Comparison of ENCODE assay signal across 8 cellular contexts in the genomic region with DNA sequence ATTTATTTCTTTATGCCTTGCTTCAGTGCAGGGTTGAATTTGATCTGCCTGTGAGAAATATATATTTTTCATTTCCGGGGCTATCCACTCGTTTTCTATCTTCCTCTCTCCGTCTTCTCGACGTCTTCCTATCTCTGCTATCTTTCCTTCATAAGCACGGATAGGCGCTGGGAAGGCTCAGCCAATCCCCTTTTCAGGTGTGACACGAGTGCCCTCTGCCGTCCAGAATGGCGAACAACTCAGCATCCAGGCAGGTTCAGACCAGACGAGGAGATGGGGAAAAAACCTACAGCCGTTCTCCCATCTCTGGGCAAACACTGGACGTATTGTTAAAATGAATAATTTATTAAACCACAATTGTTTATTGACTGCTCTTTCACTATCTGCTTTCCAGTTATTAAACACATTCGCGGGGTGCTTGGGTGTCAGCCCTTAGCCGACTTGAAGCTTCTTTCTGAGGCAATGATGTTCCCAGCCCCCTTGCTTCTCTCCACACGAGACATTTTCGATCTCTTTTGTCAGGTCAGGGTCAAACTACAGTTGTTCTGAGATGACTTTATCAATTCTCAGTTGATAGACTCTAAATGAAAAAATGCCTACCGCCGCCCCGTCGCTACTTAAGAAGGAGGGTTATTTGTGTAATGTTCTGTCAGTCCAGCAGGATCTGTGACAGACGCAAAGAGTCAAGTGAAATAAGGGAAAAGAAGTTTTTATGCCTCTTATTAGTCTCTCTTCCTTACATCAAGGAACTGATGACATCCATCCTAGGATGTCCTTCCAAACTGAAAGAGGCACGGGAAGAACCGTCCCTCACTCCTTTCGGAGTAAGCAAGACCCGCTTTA.
DNase-seq lines count a peak whose midpoint lies in the region; ATAC-seq, FAIRE-seq and TF ChIP-seq lines count a peak whose summit lies in the region.

No MANE protein-coding gene starts in this region.

- H3F3A ChIP-seq in MM.1S (ENCODE audit: insufficient read depth, low read length) = no peaks in the 10 kb centered on the region
- H3F3A ChIP-seq in SK-N-SH (replicated peaks; ENCODE audit: insufficient read depth) = no peaks in the 10 kb centered on the region

- TF ChIP-seq RAD21 in SK-N-SH (IDR thresholded peaks at IDR 0.05; ENCODE audit: low read length) = peak; percentile 97
- peak; percentile 63 for TF ChIP-seq RAD21 in HepG2 (CRISPR knock-in tag; IDR thresholded peaks at IDR 0.05)

- H3K9me3 ChIP-seq in MM.1S (replicated peaks; ENCODE audit: insufficient read depth, low read length) (no peaks in the 10 kb centered on the region), SK-N-SH (no peaks in the 10 kb centered on the region), colonic mucosa (no peaks in the 10 kb centered on the region), HepG2 (ENCODE audit: low read length) (no peaks in the 10 kb centered on the region)

- in situ Hi-C loops in Caki2 (cut with HindIII; ENCODE audit: low pct_unique_long_range_greater_than_20kb, low sequenced_read_pairs) (no loop called here), HepG2 (cut with HindIII; ENCODE audit: extremely low pct_ligation_motif_present, low pct_unique_long_range_greater_than_20kb) (no loop called here)

- H3K4me1 ChIP-seq in MM.1S (ENCODE audit: low read length) = no peaks in the 10 kb centered on the region
- peaks cover 0 to 28% of the 10 kb centered on the region in 2 experiments; a peak in 2 of 4 replicates for H3K4me1 ChIP-seq in SK-N-SH (ENCODE audit: control insufficient read depth in 1 of 2, insufficient read depth in 2 of 2, low read depth in 1 of 2, low read length in 1 of 2)
- no peaks in the 10 kb centered on the region for H3K4me1 ChIP-seq in colonic mucosa
- no peaks in the 10 kb centered on the region for H3K4me1 ChIP-seq in HepG2 (ENCODE audit: insufficient read depth, low read length)

- H3K36me3 ChIP-seq in MM.1S (replicated peaks; ENCODE audit: insufficient read depth, low read length) (no peaks in the 10 kb centered on the region), SK-N-SH (replicated peaks in 1 of 2; ENCODE audit: control insufficient read depth in 1 of 2, insufficient read depth in 2 of 2, low read length in 1 of 2) (no peaks in the 10 kb centered on the region), colonic mucosa (no peaks in the 10 kb centered on the region), HepG2 (replicated peaks in 1 of 2; ENCODE audit: control insufficient read depth in 1 of 2, insufficient read depth in 2 of 2, low read length in 2 of 2) (no peaks in the 10 kb centered on the region)

- CTCF ChIA-PET in SK-N-SH (lab: Yijun Ruan, JAX) (interaction anchor here (0.6 to 4.6 kb wide), 16 partner anchors 9 to 1026 kb away, joined by 3 to 25 read pairs (median 4); no protein-coding TSS in a partner anchor), HepG2 (lab: Yijun Ruan, JAX; ENCODE audit: low intra/inter-chr PET ratio, low total read pairs) (interaction anchor here (0.6 kb wide), 1 partner anchor 821 kb away, joined by 3 read pairs; no protein-coding TSS in a partner anchor)

- 42% methylated on average over 27 of the region's 27 CpGs for WGBS in SK-N-SH (ENCODE audit: low lambda C conversion rate)
- WGBS in HepG2 (ENCODE audit: low lambda C conversion rate) = 26% methylated on average over 27 of the region's 27 CpGs

- H3K27ac ChIP-seq in MM.1S (ENCODE audit: low read length) = no peak overlapping the region
- H3K27ac ChIP-seq in SK-N-SH (ENCODE audit: low read depth in 2 of 2, low read length in 1 of 2) = peak overlapping the region in 1 of 2 experiments; percentile 29; a peak in 1 of 4 replicates
- H3K27ac ChIP-seq in colonic mucosa = no peak overlapping the region
- no peak overlapping the region for H3K27ac ChIP-seq in HepG2 (ENCODE audit: extremely low read length, insufficient read depth, low read length)

- TF ChIP-seq EP300 in SK-N-SH (IDR thresholded peaks at IDR 0.05; ENCODE audit: borderline replicate concordance in 1 of 2, low read depth in 1 of 2, low read length in 1 of 2) (no peak), HepG2 (IDR thresholded peaks at IDR 0.05; ENCODE audit: low read depth in 2 of 2, low read length in 2 of 2) (no peak), HepG2 (CRISPR knock-in tag; IDR thresholded peaks at IDR 0.05; ENCODE audit: borderline replicate concordance) (no peak)

- H3K27me3 ChIP-seq in MM.1S (replicated peaks; ENCODE audit: insufficient read depth, low read length) (no peaks in the 10 kb centered on the region), SK-N-SH (ENCODE audit: insufficient read depth) (no peaks in the 10 kb centered on the region), colonic mucosa (no peaks in the 10 kb centered on the region), HepG2 (ENCODE audit: control insufficient read depth in 1 of 2, insufficient read depth in 2 of 2, low read length in 2 of 2) (no peaks in the 10 kb centered on the region)

- TF ChIP-seq CTCF in MM.1S (IDR thresholded peaks at IDR 0.05; ENCODE audit: low read length) (peak; percentile 66), SK-N-SH (IDR thresholded peaks at IDR 0.05) (peak; percentile 82), colonic mucosa (IDR thresholded peaks at IDR 0.05) (peak; percentile 61), HepG2 (CRISPR knock-in tag; IDR thresholded peaks at IDR 0.05) (peak; percentile 87)

- TF ChIP-seq POLR2A in HepG2 (IDR thresholded peaks at IDR 0.05; ENCODE audit: insufficient read depth in 1 of 2, low read depth in 2 of 2, low read length in 2 of 2) = no peak

- no peak overlapping the region for H2AFZ ChIP-seq in MM.1S (ENCODE audit: low read length)
- H2AFZ ChIP-seq in SK-N-SH (ENCODE audit: low read depth) = no peak overlapping the region
- H2AFZ ChIP-seq in HepG2 (ENCODE audit: low read length) = no peak overlapping the region

- H3K9ac ChIP-seq in MM.1S (ENCODE audit: low read length) = no peak overlapping the region
- no peak overlapping the region for H3K9ac ChIP-seq in SK-N-SH
- H3K9ac ChIP-seq in colonic mucosa (ENCODE audit: low read depth in 2 of 2, low read length in 2 of 2) = no peak overlapping the region
- H3K9ac ChIP-seq in HepG2 (ENCODE audit: insufficient read depth, low read depth, low read length) = no peak overlapping the region

- POLR2A ChIA-PET in SK-N-SH (lab: Yijun Ruan, JAX) = no interaction called here
- POLR2A ChIA-PET in HepG2 (lab: Yijun Ruan, JAX) = no interaction called here

- BruUV-seq in HepG2 (replicated peaks; lab: Mats Ljungman, UMichigan) = no TSS peak

- H3K9me2 ChIP-seq in MM.1S (replicated peaks; ENCODE audit: insufficient read depth, low read length) (no peaks in the 10 kb centered on the region), SK-N-SH (no peaks in the 10 kb centered on the region)

- ATAC-seq in GM19463 (IDR thresholded peaks at IDR 0.05; ENCODE audit: unreplicated experiment) (peak; percentile 93), HepG2 (peak; percentile 99), HG02970 (IDR thresholded peaks at IDR 0.05; ENCODE audit: low FRiP score, unreplicated experiment) (no peak)

- no peak overlapping the region for H3K4me2 ChIP-seq in MM.1S (ENCODE audit: low read depth, low read length)
- H3K4me2 ChIP-seq in SK-N-SH = peak overlapping the region; percentile 32; the same call in 1 of the 2 replicates
- H3K4me2 ChIP-seq in HepG2 (ENCODE audit: low read depth, low read length) = no peak overlapping the region

- no peak overlapping the region for H3K4me3 ChIP-seq in MM.1S (ENCODE audit: low read length)
- peak overlapping the region in 1 of 2 experiments; percentile 30; a peak in 1 of 4 replicates for H3K4me3 ChIP-seq in SK-N-SH (ENCODE audit: low read depth in 2 of 2, low read length in 1 of 2)
- no peak overlapping the region for H3K4me3 ChIP-seq in colonic mucosa
- no peak overlapping the region for H3K4me3 ChIP-seq in HepG2 (replicated peaks in 1 of 3; ENCODE audit: insufficient read depth in 1 of 3, low read depth in 2 of 3, low read length in 3 of 3)

- peak; percentile 64 for DNase-seq in Caki2 (ENCODE audit: low read depth)
- DNase-seq in MM.1S = peak; percentile 46
- peak; percentile 54 for DNase-seq in SK-N-SH
- DNase-seq in colonic mucosa = peak; percentile 69
- peak; percentile 49 for DNase-seq in HepG2 (ENCODE audit: low spot score)
- peak in 2 of 3 donors; percentile 16 to 24 for DNase-seq in stimulated activated CD4-positive, alpha-beta T cell treated with anti-CD3 and anti-CD28 coated beads, TNF-alpha, amount 100 ng/mL, for 48 hours (ENCODE audit: low read depth in 3 of 3)

- intact Hi-C loops in colonic mucosa (cut with DNase I) (no loop called here), HepG2 (cut with micrococcal nuclease; ENCODE audit: unreplicated experiment) (loop anchor here (2.0 to 5.0 kb wide), 5 partner anchors 19 to 1187 kb away; no protein-coding TSS in a partner anchor)

- no peaks in the 10 kb centered on the region for H3K79me2 ChIP-seq in MM.1S (ENCODE audit: low read length)
- H3K79me2 ChIP-seq in SK-N-SH (ENCODE audit: insufficient read depth) = no peaks in the 10 kb centered on the region
- no peaks in the 10 kb centered on the region for H3K79me2 ChIP-seq in HepG2 (ENCODE audit: insufficient read depth, low read length)

- FAIRE-seq in HepG2 (lab: Jason Lieb, UNC) = peak; percentile 82

- no peaks in the 10 kb centered on the region for H4K20me1 ChIP-seq in MM.1S (ENCODE audit: insufficient read depth, low read length)
- H4K20me1 ChIP-seq in SK-N-SH (ENCODE audit: insufficient read depth) = no peaks in the 10 kb centered on the region
- H4K20me1 ChIP-seq in HepG2 (ENCODE audit: insufficient read depth, low read length) = no peaks in the 10 kb centered on the region

TF ChIP-seq in SK-N-SH, 30 proteins besides CTCF, POLR2A, EP300 and RAD21 (continues in another document):
- TF ChIP-seq GABPA (IDR thresholded peaks at IDR 0.05; ENCODE audit: low read depth) (no peak), JUND (IDR thresholded peaks at IDR 0.05) (no peak)
- TF ChIP-seq, protein P1, sequence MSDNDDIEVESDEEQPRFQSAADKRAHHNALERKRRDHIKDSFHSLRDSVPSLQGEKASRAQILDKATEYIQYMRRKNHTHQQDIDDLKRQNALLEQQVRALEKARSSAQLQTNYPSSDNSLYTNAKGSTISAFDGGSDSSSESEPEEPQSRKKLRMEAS (IDR thresholded peaks at IDR 0.05; ENCODE audit: low read depth) = no peak

TF ChIP-seq in HepG2, 621 proteins besides CTCF, POLR2A, EP300 and RAD21 (continues in another document):
- TF ChIP-seq SMC3 (IDR thresholded peaks at IDR 0.05; ENCODE audit: low read length) = peak; percentile 67
